Comparison of ENCODE assay signal across 8 cellular contexts in the genomic region with DNA sequence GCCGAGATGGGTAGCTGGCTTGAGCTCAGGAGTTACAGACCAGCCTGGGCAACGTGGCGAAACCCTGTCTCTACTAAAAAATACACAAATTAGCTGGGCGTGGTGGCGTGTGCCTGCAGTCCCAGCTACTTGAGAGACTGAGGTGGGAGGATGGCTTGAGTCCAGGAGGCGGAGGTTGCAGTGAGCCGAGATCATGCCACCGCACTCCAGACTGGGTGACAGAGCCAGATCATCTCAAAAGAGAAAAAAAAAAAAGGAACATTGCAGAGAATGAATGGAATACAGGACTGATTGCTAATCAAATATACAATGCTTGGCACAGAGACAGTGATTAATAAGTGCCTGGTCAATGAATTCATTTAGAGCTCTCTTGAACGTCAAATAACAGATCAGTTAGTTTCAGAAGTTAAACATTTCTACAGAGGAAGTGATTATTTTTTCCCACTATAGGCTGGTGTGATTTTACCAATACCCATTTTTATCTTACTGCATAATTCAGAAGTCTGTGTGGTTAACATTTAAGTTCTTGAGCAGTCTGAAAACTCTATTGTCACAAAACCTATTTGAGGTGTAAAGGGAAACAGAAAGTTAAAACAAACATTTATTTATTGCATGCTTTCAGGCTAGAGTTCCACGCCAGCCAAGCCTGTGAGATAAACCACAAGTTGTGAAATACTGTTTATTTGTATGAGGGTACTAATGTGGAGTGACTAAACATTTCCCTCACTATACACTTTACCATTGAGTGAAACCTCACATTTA. TPM values are rescaled to one million over a fixed set of nuclear protein-coding genes. Genes with fewer than 3 reads are reported as not detected.
A peak's percentile ranks its signal among the peaks of the same experiment; 100 is the strongest.
DNase-seq lines count a peak whose midpoint lies in the region; ATAC-seq and TF ChIP-seq lines count a peak whose summit lies in the region.

No MANE protein-coding gene starts in this region.

- H3K36me3 ChIP-seq in mammary epithelial cell (ENCODE audit: insufficient read depth, low read length), result no peaks in the 10 kb centered on the region
- no peaks in the 10 kb centered on the region for H3K36me3 ChIP-seq in stomach
- no peaks in the 10 kb centered on the region for H3K36me3 ChIP-seq in vagina

- H3K9me3 ChIP-seq in mammary epithelial cell (replicated peaks; ENCODE audit: insufficient read depth, low read length), result no peaks in the 10 kb centered on the region
- H3K9me3 ChIP-seq in stomach, result no peaks in the 10 kb centered on the region
- no peaks in the 10 kb centered on the region for H3K9me3 ChIP-seq in vagina

- no peak for TF ChIP-seq CTCF in GM20000 (IDR thresholded peaks at IDR 0.05; ENCODE audit: extremely low read depth, missing control alignments)
- no peak for TF ChIP-seq CTCF in mammary epithelial cell (conservative IDR thresholded peaks at IDR 0.05 in 1 of 2, IDR thresholded peaks at IDR 0.05 in 1 of 2; ENCODE audit: extremely low read depth in 1 of 2, insufficient read depth in 1 of 2, low read depth in 1 of 2, low read length in 2 of 2)
- no peak for TF ChIP-seq CTCF in stomach (IDR thresholded peaks at IDR 0.05)
- TF ChIP-seq CTCF in vagina (IDR thresholded peaks at IDR 0.05), result no peak

- intact Hi-C loops in mammary epithelial cell (cut with micrococcal nuclease), result loop anchor here (10.0 kb wide), 1 partner anchor 175 kb away; no protein-coding TSS in a partner anchor
- intact Hi-C loops in stomach (cut with DNase I; ENCODE audit: low total_unique reads), result loop anchor here (10.0 kb wide), 1 partner anchor 115 kb away; no protein-coding TSS in a partner anchor
- intact Hi-C loops in vagina (cut with DNase I), result no loop called here

- peak; percentile 59 for DNase-seq in EL
- DNase-seq in GM20000 (ENCODE audit: low spot score), result peak; percentile 39
- peak; percentile 55 for DNase-seq in mammary epithelial cell
- DNase-seq in stomach, result peak; percentile 35
- DNase-seq in vagina (ENCODE audit: extremely low spot score in 2 of 2), result no peak
- no peak for DNase-seq in activated effector memory CD4-positive, alpha-beta T cell treated with Interleukin-2 at 50 U/mL for 16 hours
- DNase-seq in NCI-H82 treated with DMSO at 0.1 percent for 48 hours (lab: John Stamatoyannopoulos, UW; ENCODE audit: unreplicated experiment), result no peak

- in situ Hi-C loops in mammary epithelial cell (cut with MboI; ENCODE audit: low sequenced_read_pairs in 2 of 2), result loop anchor here in 1 of 2 donors (10.0 kb wide), 1 partner anchor 115 kb away; no protein-coding TSS in a partner anchor

- H3K4me1 ChIP-seq in mammary epithelial cell (ENCODE audit: insufficient read depth, low read length) (peaks cover 33% of the 10 kb centered on the region), stomach (peaks cover 0 to 13% (median 4%) of the 10 kb centered on the region in 4 donors), vagina (no peaks in the 10 kb centered on the region)

- peak; percentile 80 for ATAC-seq in HG03442 (IDR thresholded peaks at IDR 0.05; ENCODE audit: unreplicated experiment)

- H3K4me2 ChIP-seq in mammary epithelial cell (ENCODE audit: insufficient read depth, low read depth, low read length), result peak overlapping the region; percentile 70

- TF ChIP-seq EP300 in stomach (IDR thresholded peaks at IDR 0.05), result no peak

- H3K27ac ChIP-seq in mammary epithelial cell (ENCODE audit: insufficient read depth, low read depth, low read length) (peak overlapping the region; percentile 38), stomach (peak overlapping the region in 2 of 5 donors; percentile 13 to 52), vagina (no peak overlapping the region)

- H4K20me1 ChIP-seq in mammary epithelial cell (ENCODE audit: insufficient read depth, low read length), result no peaks in the 10 kb centered on the region

- no TSS peak for BruUV-seq in mammary epithelial cell (replicated peaks; lab: Mats Ljungman, UMichigan)

- peak overlapping the region in 2 of 3 experiments; percentile 22 to 27 for H3K4me3 ChIP-seq in mammary epithelial cell (replicated peaks in 1 of 3; ENCODE audit: insufficient read depth in 1 of 3, low read depth in 2 of 3, low read length in 3 of 3)
- peak overlapping the region; percentile 8 to 25 (median 18) for H3K4me3 ChIP-seq in stomach
- no peak overlapping the region for H3K4me3 ChIP-seq in vagina

- dilution Hi-C loops in mammary epithelial cell (cut with HindIII; ENCODE audit: low sequenced_read_pairs), result no loop called here

- no peaks in the 10 kb centered on the region for H3K79me2 ChIP-seq in mammary epithelial cell (ENCODE audit: insufficient read depth, low read length)

- H2AFZ ChIP-seq in mammary epithelial cell (ENCODE audit: low read depth, low read length), result peak overlapping the region; percentile 57

- TF ChIP-seq POLR2A in stomach (IDR thresholded peaks at IDR 0.05) (no peak), vagina (IDR thresholded peaks at IDR 0.05) (no peak)

- 10% methylated on average over 8 of the region's 10 CpGs for WGBS in mammary epithelial cell (ENCODE audit: low coverage, missing lambda C conversion rate)
- 15 to 39% (median 23%) methylated on average over 10 of the region's 10 CpGs for WGBS in stomach, 5 donors

- no peaks in the 10 kb centered on the region for H3K27me3 ChIP-seq in mammary epithelial cell (ENCODE audit: insufficient read depth, low read length)
- no peaks in the 10 kb centered on the region for H3K27me3 ChIP-seq in stomach
- no peaks in the 10 kb centered on the region for H3K27me3 ChIP-seq in vagina

- CTCF ChIA-PET in mammary epithelial cell (lab: Charles Lee; ENCODE audit: low non-redundant PET), result no interaction called here

- no peak overlapping the region for H3K9ac ChIP-seq in mammary epithelial cell (ENCODE audit: insufficient read depth, low read length)

RNA-seq across cellular contexts. Expression of a gene that starts 7.7 kb away (rescaled TPM):
- total RNA-seq in mammary epithelial cell (10 to 100 TPM; 13.9 to 36.7 TPM), stomach (10 to 100 TPM; 26.8 to 47.8 (median 39.1) TPM), vagina (25.0 TPM)
- polyA plus RNA-seq in mammary epithelial cell (20.8 TPM), stomach (1 to 10 TPM; 4.9 to 7.2 (median 6.2) TPM)
- polyA minus RNA-seq in mammary epithelial cell, result 41.5 TPM

RNA-seq across cellular contexts. Expression of a gene that starts 48.0 kb away (rescaled TPM):
- 100 to 1,000 TPM in 1 of 2 donors, 10 to 100 TPM in 1; 27.3 to 115 TPM for total RNA-seq in mammary epithelial cell
- polyA plus RNA-seq in mammary epithelial cell, result 53.0 TPM
- 7.2 TPM for polyA minus RNA-seq in mammary epithelial cell
- 100 to 1,000 TPM in 2 of 5 donors, 10 to 100 TPM in 3; 15.4 to 372 (median 71.2) TPM for total RNA-seq in stomach
- polyA plus RNA-seq in stomach, result 100 to 1,000 TPM; 132 to 232 (median 172) TPM
- total RNA-seq in vagina, result 211 TPM

RNA-seq across cellular contexts. Expression of a gene that starts 59.9 kb away (rescaled TPM):
- total RNA-seq in mammary epithelial cell (10 to 100 TPM; 82.3 to 85.4 TPM), stomach (10 to 100 TPM in 2 of 5 donors, 1 to 10 TPM in 2, not detected in 1; 4.1 to 23.9 (median 10.9) TPM), vagina (5.6 TPM)
- polyA plus RNA-seq in mammary epithelial cell (84.5 TPM), stomach (10 to 100 TPM; 38.8 to 42.2 (median 41.7) TPM)
- 45.0 TPM for polyA minus RNA-seq in mammary epithelial cell

Comparison
In these comparisons a context has a peak if more than half of its experiments do, and no peak if none do; other contexts are left out.
1. DNase-seq: peak in EL (single experiment), GM20000 (single experiment), mammary epithelial cell (single experiment) and stomach (single experiment); none in vagina (0 of 2), activated effector memory CD4-positive, alpha-beta T cell treated with Interleukin-2 at 50 U/mL for 16 hours (single experiment) and NCI-H82 treated with DMSO at 0.1 percent for 48 hours (single experiment).
2. H3K4me3 ChIP-seq: peak in mammary epithelial cell (2 of 3) and stomach (4 of 4); none in vagina (0 of 2).